ENCODE assay signal across 8 cellular contexts in the genomic region with DNA sequence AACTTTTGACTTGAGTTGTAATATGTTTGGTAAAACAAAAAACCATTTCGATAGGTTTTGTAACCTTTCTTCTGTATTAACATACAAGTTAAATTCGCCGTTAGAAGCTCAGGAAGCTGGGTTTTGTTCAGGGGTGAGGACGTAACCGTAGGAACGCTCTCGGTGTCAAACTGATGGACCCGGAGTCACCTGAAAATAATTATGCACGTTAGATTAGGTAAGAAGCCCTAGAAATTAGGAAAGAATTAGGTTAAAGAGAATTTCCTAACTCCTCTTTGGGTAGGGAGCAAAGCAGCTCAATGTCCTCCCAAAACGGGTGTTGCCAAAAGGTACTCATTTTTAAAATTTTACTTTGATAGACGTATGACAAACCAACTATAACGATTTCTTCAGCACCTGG. TPM values are rescaled to one million over a fixed set of nuclear protein-coding genes. Genes with fewer than 3 reads are reported as not detected.
DNase-seq lines count a peak whose midpoint lies in the region; ATAC-seq and TF ChIP-seq lines count a peak whose summit lies in the region.

No MANE protein-coding gene starts in this region.

- peaks cover 69% of the 10 kb centered on the region for H3K4me1 Mint-ChIP-seq in CD4-positive, alpha-beta T cell (ENCODE audit: low read depth)
- peaks cover 33% of the 10 kb centered on the region for H3K4me1 Mint-ChIP-seq in neural progenitor cell

- H3K27me3 Mint-ChIP-seq in CD4-positive, alpha-beta T cell, result no peaks in the 10 kb centered on the region
- H3K27me3 Mint-ChIP-seq in neural progenitor cell (ENCODE audit: insufficient read depth, low read depth), result peaks cover 3% of the 10 kb centered on the region

- H3K36me3 Mint-ChIP-seq in CD4-positive, alpha-beta T cell (ENCODE audit: low read depth), result peaks cover 50% of the 10 kb centered on the region
- peaks cover 33% of the 10 kb centered on the region for H3K36me3 Mint-ChIP-seq in neural progenitor cell

- no peaks in the 10 kb centered on the region for H3K27me3 ChIP-seq in CD4-positive, alpha-beta T cell (ENCODE audit: control insufficient read depth, insufficient read depth, low read length)
- H3K27me3 ChIP-seq in ectodermal cell (ENCODE audit: control insufficient read depth, insufficient read depth, low read length, poor library complexity, severe bottlenecking), result no peaks in the 10 kb centered on the region
- H3K27me3 ChIP-seq in neural progenitor cell, result no peaks in the 10 kb centered on the region

- intact Hi-C loops in CD4-positive, alpha-beta T cell (cut with DNase I, micrococcal nuclease), result loop anchor here (1.0 to 10.0 kb wide), 9 partner anchors 22 to 1732 kb away; a partner anchor contains a TSS

- H3K79me2 ChIP-seq in neural progenitor cell (ENCODE audit: low read depth), result peaks cover 78% of the 10 kb centered on the region

- H3K27ac ChIP-seq in CD4-positive, alpha-beta T cell (ENCODE audit: low read depth, low read length), result peak overlapping the region; percentile 93
- H3K27ac ChIP-seq in ectodermal cell (ENCODE audit: insufficient read depth, low read depth, low read length, poor library complexity, severe bottlenecking) (peak overlapping the region; percentile 91), neural progenitor cell (peak overlapping the region; percentile 94)

- POLR2A ChIA-PET in CD4-positive, alpha-beta T cell (lab: Charles Lee), result interaction anchor here (0.7 to 6.3 kb wide), 20 partner anchors 12 to 673 kb away, joined by 3 to 188 read pairs (median 8); a partner anchor contains a TSS

- peak; percentile 3 for TF ChIP-seq CTCF in CD4-positive, alpha-beta T cell (IDR thresholded peaks at IDR 0.05)
- TF ChIP-seq CTCF in LNCaP clone FGC (IDR thresholded peaks at IDR 0.05; ENCODE audit: control insufficient read depth, extremely low read depth, insufficient read depth) (no peak), neural progenitor cell (IDR thresholded peaks at IDR 0.05) (no peak)

- H3K36me3 ChIP-seq in ectodermal cell (ENCODE audit: control insufficient read depth, insufficient read depth, low read length) (no peaks in the 10 kb centered on the region), neural progenitor cell (no peaks in the 10 kb centered on the region)

- peaks cover 39% of the 10 kb centered on the region for H3F3A ChIP-seq in neural progenitor cell (ENCODE audit: low read depth)

- peak overlapping the region; percentile 92 for H3K4me3 Mint-ChIP-seq in CD4-positive, alpha-beta T cell
- H3K4me3 Mint-ChIP-seq in neural progenitor cell, result peak overlapping the region; percentile 98

- H3K4me3 ChIP-seq in LNCaP clone FGC (ENCODE audit: low read depth, low read length) (peak overlapping the region; percentile 86), ectodermal cell (ENCODE audit: insufficient read depth, low read depth, low read length) (peak overlapping the region; percentile 75), neural progenitor cell (peak overlapping the region; percentile 78)

- peak overlapping the region; percentile 84 for H2AFZ ChIP-seq in neural progenitor cell (replicated peaks)

- CTCF ChIA-PET in CD4-positive, alpha-beta T cell (lab: Charles Lee), result interaction anchor here (0.6 to 5.6 kb wide), 8 partner anchors 11 to 110 kb away, joined by 3 to 81 read pairs (median 4); a partner anchor contains a TSS

- peaks cover 13% of the 10 kb centered on the region for H3K4me1 ChIP-seq in ectodermal cell (ENCODE audit: control insufficient read depth, insufficient read depth, low read length)
- H3K4me1 ChIP-seq in neural progenitor cell, result peaks cover 23% of the 10 kb centered on the region

- peaks cover 32% of the 10 kb centered on the region for H4K20me1 ChIP-seq in neural progenitor cell (ENCODE audit: low read depth)

- H3K9ac ChIP-seq in neural progenitor cell, result peak overlapping the region; percentile 50

- no peaks in the 10 kb centered on the region for H3K9me3 Mint-ChIP-seq in CD4-positive, alpha-beta T cell
- H3K9me3 Mint-ChIP-seq in neural progenitor cell, result peaks cover 15% of the 10 kb centered on the region

- ATAC-seq in CD4-positive, alpha-beta T cell (ENCODE audit: poor library complexity), result no peak
- ATAC-seq in HG03460 (IDR thresholded peaks at IDR 0.05; ENCODE audit: unreplicated experiment), result no peak

- H3K9me3 ChIP-seq in CD4-positive, alpha-beta T cell (ENCODE audit: control insufficient read depth, low read length), result no peaks in the 10 kb centered on the region
- no peaks in the 10 kb centered on the region for H3K9me3 ChIP-seq in ectodermal cell (ENCODE audit: control insufficient read depth, low read length)
- no peaks in the 10 kb centered on the region for H3K9me3 ChIP-seq in neural progenitor cell (ENCODE audit: low read depth)

- H3K4me2 ChIP-seq in neural progenitor cell, result peak overlapping the region; percentile 100

- DNase-seq in CD4-positive, alpha-beta T cell, result no peak
- DNase-seq in LNCaP clone FGC (ENCODE audit: low read depth) (no peak), neural progenitor cell (ENCODE audit: low spot score) (no peak), NCI-H2171 (lab: John Stamatoyannopoulos, UW) (no peak)
- DNase-seq in stimulated activated CD4-positive, alpha-beta T cell treated with anti-CD3 and anti-CD28 coated beads, Interleukin-15, amount 100 ng/mL, for 24 hours, result no peak
- no peak for DNase-seq in stimulated activated CD4-positive, alpha-beta T cell treated with anti-CD3 and anti-CD28 coated beads, Interleukin-2, amount 100 ng/mL, for 48 hours

- WGBS in ectodermal cell, 2 experiments, result 2 to 6% methylated on average over 12 of the region's 12 CpGs

- H3K27ac Mint-ChIP-seq in CD4-positive, alpha-beta T cell, result peak overlapping the region; percentile 97
- peak overlapping the region; percentile 86 for H3K27ac Mint-ChIP-seq in neural progenitor cell

RNA-seq across cellular contexts. Expression of a gene that starts 0.9 kb away (rescaled TPM):
- total RNA-seq in CD4-positive, alpha-beta T cell, result 10 to 100 TPM; 52.9 to 55.0 TPM
- 29.3 TPM for polyA plus RNA-seq in ectodermal cell (2013, experiment 1 of 4)
- 34.1 TPM for polyA plus RNA-seq in ectodermal cell (2013, experiment 2 of 4)
- polyA plus RNA-seq in ectodermal cell (2013, experiment 3 of 4), result 25.8 TPM
- polyA plus RNA-seq in ectodermal cell (2013, experiment 4 of 4), result 30.8 TPM
- 28.3 and 46.5 TPM in 2 replicates for total RNA-seq in neural progenitor cell (ENCODE audit: low replicate concordance)

RNA-seq across cellular contexts. Expression of a gene that starts 44.0 kb away (rescaled TPM):
- total RNA-seq in CD4-positive, alpha-beta T cell, result under 1 TPM in 1 of 2 experiments, not detected in 1; 0.14 TPM
- 0.78 TPM for polyA plus RNA-seq in ectodermal cell (2013, experiment 1 of 4)
- polyA plus RNA-seq in ectodermal cell (2013, experiment 2 of 4), result 0.75 TPM
- polyA plus RNA-seq in ectodermal cell (2013, experiment 3 of 4), result 0.91 TPM
- 1.3 TPM for polyA plus RNA-seq in ectodermal cell (2013, experiment 4 of 4)
- total RNA-seq in neural progenitor cell (ENCODE audit: low replicate concordance), result 0.43 and 1.5 TPM in 2 replicates
